ENCODE assay signal across 9 cellular contexts in genomic region chr7:139739863-139740597, GRCh38. TPM values are rescaled to one million over a fixed set of nuclear protein-coding genes. Genes with fewer than 3 reads are reported as not detected.
DNase-seq lines count a peak whose midpoint lies in the region; ATAC-seq and TF ChIP-seq lines count a peak whose summit lies in the region.
"Had no signal": no experiment of that assay in that cellular context is flagged by ENCODE, and none has a peak within 500 bp of the region (broad histone marks: within the 10 kb centered on the region; RNA-seq: fewer than 3 reads in every experiment).

No MANE protein-coding gene starts in this region.

- H3K27me3 Mint-ChIP-seq in activated CD4-positive, alpha-beta memory T cell treated with anti-CD3 and anti-CD28 coated beads for 36 hours: no peaks in the 10 kb centered on the region
- no peaks in the 10 kb centered on the region for H3K27me3 Mint-ChIP-seq in activated CD4-positive, alpha-beta memory T cell treated with anti-CD3 and anti-CD28 coated beads, Interleukin-2, amount 10 ng/mL, durations not matched to agents 7 days and 5 days
- H3K27me3 Mint-ChIP-seq in endodermal cell (ENCODE audit: insufficient read depth): no peaks in the 10 kb centered on the region
- no peaks in the 10 kb centered on the region for H3K27me3 Mint-ChIP-seq in stimulated activated naive B cell treated with anti-CD40 and anti-IgM and Interleukin-4, amounts not matched to agents 10 μg/mL and 1 μg/mL and 100 μg/mL, for 72 hours

- POLR2A ChIA-PET in activated CD4-positive, alpha-beta memory T cell treated with anti-CD3 and anti-CD28 coated beads for 36 hours (lab: Charles Lee): no interaction called here
- POLR2A ChIA-PET in activated CD4-positive, alpha-beta memory T cell treated with anti-CD3 and anti-CD28 coated beads, Interleukin-2, amount 10 ng/mL, durations not matched to agents 7 days and 5 days (lab: Charles Lee): no interaction called here

- no peaks in the 10 kb centered on the region for H3K9me3 Mint-ChIP-seq in activated CD4-positive, alpha-beta memory T cell treated with anti-CD3 and anti-CD28 coated beads for 36 hours
- no peaks in the 10 kb centered on the region for H3K9me3 Mint-ChIP-seq in activated CD4-positive, alpha-beta memory T cell treated with anti-CD3 and anti-CD28 coated beads, Interleukin-2, amount 10 ng/mL, durations not matched to agents 7 days and 5 days
- no peaks in the 10 kb centered on the region for H3K9me3 Mint-ChIP-seq in endodermal cell
- no peaks in the 10 kb centered on the region for H3K9me3 Mint-ChIP-seq in stimulated activated naive B cell treated with anti-CD40 and anti-IgM and Interleukin-4, amounts not matched to agents 10 μg/mL and 1 μg/mL and 100 μg/mL, for 72 hours

- intact Hi-C loops in activated CD4-positive, alpha-beta memory T cell treated with anti-CD3 and anti-CD28 coated beads for 36 hours (cut with micrococcal nuclease): loop anchor here (5.0 kb wide), 1 partner anchor 32 kb away; no protein-coding TSS in a partner anchor
- intact Hi-C loops in ascending aorta (cut with DNase I) (loop anchor here (5.0 kb wide), 1 partner anchor 1743 kb away; no protein-coding TSS in a partner anchor), left lung (cut with DNase I) (no loop called here)

- H3K27ac ChIP-seq in ascending aorta (peak overlapping the region; percentile 82 to 96), left lung (peak overlapping the region in 1 of 2 donors; percentile 21), thymus (ENCODE audit: low read depth) (peak overlapping the region; percentile 69), endodermal cell (ENCODE audit: low read depth, low read length) (no peak overlapping the region)

- H3K4me1 ChIP-seq in ascending aorta (peaks cover 34 to 71% of the 10 kb centered on the region in 2 donors), left lung (peaks cover 0 to 77% of the 10 kb centered on the region in 2 donors), thymus (ENCODE audit: control insufficient read depth, insufficient read depth, low read length) (peaks cover 52% of the 10 kb centered on the region), endodermal cell (ENCODE audit: control insufficient read depth, insufficient read depth, low read length) (peaks cover 12% of the 10 kb centered on the region)

- peaks cover 2% of the 10 kb centered on the region for H3K36me3 Mint-ChIP-seq in activated CD4-positive, alpha-beta memory T cell treated with anti-CD3 and anti-CD28 coated beads for 36 hours
- peaks cover 17% of the 10 kb centered on the region for H3K36me3 Mint-ChIP-seq in activated CD4-positive, alpha-beta memory T cell treated with anti-CD3 and anti-CD28 coated beads, Interleukin-2, amount 10 ng/mL, durations not matched to agents 7 days and 5 days (ENCODE audit: low read depth)
- H3K36me3 Mint-ChIP-seq in endodermal cell (ENCODE audit: low read depth): peaks cover 8% of the 10 kb centered on the region
- H3K36me3 Mint-ChIP-seq in stimulated activated naive B cell treated with anti-CD40 and anti-IgM and Interleukin-4, amounts not matched to agents 10 μg/mL and 1 μg/mL and 100 μg/mL, for 72 hours: peaks cover 25 to 40% of the 10 kb centered on the region in 2 donors

- H3K9me3 ChIP-seq in ascending aorta (no peaks in the 10 kb centered on the region), left lung (no peaks in the 10 kb centered on the region), thymus (ENCODE audit: control insufficient read depth) (no peaks in the 10 kb centered on the region), endodermal cell (ENCODE audit: control insufficient read depth, low read length) (no peaks in the 10 kb centered on the region)

- ATAC-seq in left lung: peak; percentile 26
- no peak for ATAC-seq in stimulated activated naive B cell treated with anti-CD40 and anti-IgM and Interleukin-4, amounts not matched to agents 10 μg/mL and 1 μg/mL and 100 μg/mL, for 72 hours (replicated peaks)

- no peak overlapping the region for H3K9ac ChIP-seq in endodermal cell (ENCODE audit: extremely low read depth, low read length, poor library complexity, severe bottlenecking)

- CTCF ChIA-PET in activated CD4-positive, alpha-beta memory T cell treated with anti-CD3 and anti-CD28 coated beads for 36 hours (lab: Charles Lee): interaction anchor here (1.6 kb wide), 1 partner anchor 94 kb away, joined by 3 read pairs; no protein-coding TSS in a partner anchor
- CTCF ChIA-PET in activated CD4-positive, alpha-beta memory T cell treated with anti-CD3 and anti-CD28 coated beads, Interleukin-2, amount 10 ng/mL, durations not matched to agents 7 days and 5 days (lab: Charles Lee): no interaction called here

- peak overlapping the region in 1 of 2 donors; percentile 23 for H3K4me3 ChIP-seq in ascending aorta
- no peak overlapping the region for H3K4me3 ChIP-seq in left lung
- H3K4me3 ChIP-seq in thymus (ENCODE audit: low read length): no peak overlapping the region
- no peak overlapping the region for H3K4me3 ChIP-seq in endodermal cell (ENCODE audit: low read length)

- H3K27ac Mint-ChIP-seq in activated CD4-positive, alpha-beta memory T cell treated with anti-CD3 and anti-CD28 coated beads for 36 hours: peak overlapping the region; percentile 3
- no peak overlapping the region for H3K27ac Mint-ChIP-seq in activated CD4-positive, alpha-beta memory T cell treated with anti-CD3 and anti-CD28 coated beads, Interleukin-2, amount 10 ng/mL, durations not matched to agents 7 days and 5 days
- no peak overlapping the region for H3K27ac Mint-ChIP-seq in endodermal cell
- H3K27ac Mint-ChIP-seq in stimulated activated naive B cell treated with anti-CD40 and anti-IgM and Interleukin-4, amounts not matched to agents 10 μg/mL and 1 μg/mL and 100 μg/mL, for 72 hours: no peak overlapping the region

- DNase-seq in activated CD4-positive, alpha-beta memory T cell treated with anti-CD3 and anti-CD28 coated beads for 36 hours: no peak
- no peak for DNase-seq in activated CD4-positive, alpha-beta memory T cell treated with anti-CD3 and anti-CD28 coated beads, Interleukin-2, amount 10 ng/mL, durations not matched to agents 7 days and 5 days
- DNase-seq in ascending aorta (ENCODE audit: low spot score in 2 of 2) (peak in 1 of 2 donors; percentile 63), left lung (no peak), NCI-H1048 (lab: John Stamatoyannopoulos, UW) (no peak), endodermal cell (no peak)
- DNase-seq in stimulated activated naive B cell treated with anti-CD40 and anti-IgM and Interleukin-4, amounts not matched to agents 10 μg/mL and 1 μg/mL and 100 μg/mL, for 72 hours: no peak
- DNase-seq: erythroblast had no signal

- H3K27me3 ChIP-seq in ascending aorta (no peaks in the 10 kb centered on the region), left lung (no peaks in the 10 kb centered on the region), thymus (ENCODE audit: control insufficient read depth, insufficient read depth) (no peaks in the 10 kb centered on the region), endodermal cell (ENCODE audit: control insufficient read depth, insufficient read depth, low read length, poor library complexity, severe bottlenecking) (no peaks in the 10 kb centered on the region)

- no peak for TF ChIP-seq CTCF in ascending aorta (IDR thresholded peaks at IDR 0.05)
- no peak for TF ChIP-seq CTCF in left lung (IDR thresholded peaks at IDR 0.05)
- no peak for TF ChIP-seq CTCF in endodermal cell (conservative IDR thresholded peaks at IDR 0.05)

- 60% methylated on average over 17 of the region's 17 CpGs for WGBS in thymus
- 93 to 96% methylated on average over 16 to 17 of the region's 17 CpGs for WGBS in endodermal cell (ENCODE audit: insufficient coverage in 1 of 2, insufficient read length in 1 of 2), 2 experiments

- peaks cover 34% of the 10 kb centered on the region for H3K4me1 Mint-ChIP-seq in activated CD4-positive, alpha-beta memory T cell treated with anti-CD3 and anti-CD28 coated beads for 36 hours (ENCODE audit: low read depth)
- peaks cover 31% of the 10 kb centered on the region for H3K4me1 Mint-ChIP-seq in activated CD4-positive, alpha-beta memory T cell treated with anti-CD3 and anti-CD28 coated beads, Interleukin-2, amount 10 ng/mL, durations not matched to agents 7 days and 5 days
- H3K4me1 Mint-ChIP-seq in endodermal cell: peaks cover 31% of the 10 kb centered on the region
- peaks cover 36 to 49% of the 10 kb centered on the region in 2 donors for H3K4me1 Mint-ChIP-seq in stimulated activated naive B cell treated with anti-CD40 and anti-IgM and Interleukin-4, amounts not matched to agents 10 μg/mL and 1 μg/mL and 100 μg/mL, for 72 hours

- H3K36me3 ChIP-seq in ascending aorta: no peaks in the 10 kb centered on the region
- H3K36me3 ChIP-seq in left lung: no peaks in the 10 kb centered on the region
- no peaks in the 10 kb centered on the region for H3K36me3 ChIP-seq in thymus (ENCODE audit: control insufficient read depth, insufficient read depth)
- peaks cover 17% of the 10 kb centered on the region for H3K36me3 ChIP-seq in endodermal cell (ENCODE audit: control insufficient read depth, insufficient read depth, low read length)

- H3K4me3 Mint-ChIP-seq in activated CD4-positive, alpha-beta memory T cell treated with anti-CD3 and anti-CD28 coated beads for 36 hours: no peak overlapping the region
- H3K4me3 Mint-ChIP-seq in activated CD4-positive, alpha-beta memory T cell treated with anti-CD3 and anti-CD28 coated beads, Interleukin-2, amount 10 ng/mL, durations not matched to agents 7 days and 5 days: no peak overlapping the region
- H3K4me3 Mint-ChIP-seq in endodermal cell: no peak overlapping the region
- H3K4me3 Mint-ChIP-seq in stimulated activated naive B cell treated with anti-CD40 and anti-IgM and Interleukin-4, amounts not matched to agents 10 μg/mL and 1 μg/mL and 100 μg/mL, for 72 hours: no peak overlapping the region

RNA-seq across cellular contexts. Expression of gene HIPK2, which starts 37.8 kb away (rescaled TPM):
- total RNA-seq in activated CD4-positive, alpha-beta memory T cell treated with anti-CD3 and anti-CD28 coated beads for 36 hours: 10 to 100 TPM; 18.9 to 19.1 TPM
- total RNA-seq in activated CD4-positive, alpha-beta memory T cell treated with anti-CD3 and anti-CD28 coated beads, Interleukin-2, amount 10 ng/mL, durations not matched to agents 7 days and 5 days: 10 to 100 TPM; 24.0 to 25.2 TPM
- total RNA-seq in ascending aorta (53.9 TPM), left lung (10 to 100 TPM; 42.8 to 61.8 TPM), endodermal cell (100 to 1,000 TPM in 1 of 2 donors, 10 to 100 TPM in 1; 95.1 to 125 TPM)
- polyA plus RNA-seq in thymus: 5.8 TPM
- polyA plus RNA-seq in endodermal cell (2013, experiment 1 of 2): 32.0 TPM
- 35.9 TPM for polyA plus RNA-seq in endodermal cell (2013, experiment 2 of 2)

Comparison
In these comparisons a context has a peak if more than half of its experiments do, and no peak if none do; other contexts are left out.
1. intact Hi-C loops: an anchor here in activated CD4-positive, alpha-beta memory T cell treated with anti-CD3 and anti-CD28 coated beads for 36 hours (5.0 kb wide) and ascending aorta (5.0 kb wide); none called in left lung.